ENCODE assay signal across 13 cellular contexts in the genomic region with DNA sequence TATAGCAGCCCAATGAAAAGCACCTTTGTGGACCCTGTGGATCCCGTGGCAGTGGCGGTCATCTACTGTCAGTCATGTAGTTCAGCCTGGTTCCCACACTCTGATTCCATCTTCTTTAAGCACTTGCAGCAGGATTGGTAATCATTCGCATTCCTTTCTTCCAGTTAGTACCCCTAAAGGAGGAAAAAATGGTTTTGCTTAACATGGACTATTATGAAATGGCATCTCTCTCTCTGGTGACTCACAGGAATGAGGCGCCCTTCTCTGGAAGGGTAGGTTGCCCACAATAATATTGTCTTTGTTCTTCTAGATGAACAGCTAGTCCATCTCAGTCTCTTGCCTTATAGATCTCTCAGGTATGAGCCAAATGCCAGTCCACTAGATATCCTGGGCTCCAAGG.
DNase-seq lines count a peak whose midpoint lies in the region; FAIRE-seq and TF ChIP-seq lines count a peak whose summit lies in the region.
"Had no signal": no experiment of that assay in that cellular context is flagged by ENCODE, and none has a peak within 500 bp of the region (broad histone marks: within the 10 kb centered on the region; RNA-seq: fewer than 3 reads in every experiment).

No MANE protein-coding gene starts in this region.

- intact Hi-C loops in tibial artery (cut with DNase I; ENCODE audit: low total_unique reads) = no loop called here
- intact Hi-C loops in posterior cingulate gyrus (cut with DNase I) = no loop called here

- H3K4me3 ChIP-seq in tibial artery = no peak overlapping the region
- H3K4me3 ChIP-seq: right lobe of liver had no signal

- DNase-seq in HCEC 1CT (peak; percentile 81), amniotic stem cell (lab: John Stamatoyannopoulos, UW) (peak; percentile 65), fibroblast of the conjunctiva (ENCODE audit: low read depth) (peak; percentile 27), tibial artery (no peak), posterior cingulate gyrus (no peak), GM19239 (ENCODE audit: insufficient read length, low spot score) (no peak)
- DNase-seq in stimulated activated CD4-positive, alpha-beta T cell treated with anti-CD3 and anti-CD28 coated beads, Interleukin-4, amount 100 ng/mL, for 4 hours = no peak
- DNase-seq: activated naive CD4-positive, alpha-beta T cell treated with anti-CD3 and anti-CD28 coated beads, Interleukin-2, amount 10 ng/mL, durations not matched to agents 7 days and 5 days; naive B cell; NCI-H1436 treated with DMSO at 0.1 percent for 48 hours; NCI-H774; right lobe of liver had no signal

- H3K36me3 ChIP-seq in tibial artery = no peaks in the 10 kb centered on the region
- H3K36me3 ChIP-seq: right lobe of liver had no signal

- H3K4me1 ChIP-seq in tibial artery = peaks cover 0 to 58% (median 27%) of the 10 kb centered on the region in 4 donors
- H3K4me1 ChIP-seq: right lobe of liver had no signal

- no peak for TF ChIP-seq CTCF in tibial artery (IDR thresholded peaks at IDR 0.05)

- H3K27ac ChIP-seq in tibial artery = peak overlapping the region; percentile 68 to 72
- H3K27ac ChIP-seq: right lobe of liver had no signal

- no peaks in the 10 kb centered on the region for H3K27me3 ChIP-seq in tibial artery
- H3K27me3 ChIP-seq: right lobe of liver had no signal

- no peaks in the 10 kb centered on the region for H3K9me3 ChIP-seq in tibial artery
- H3K9me3 ChIP-seq: right lobe of liver had no signal

- FAIRE-seq in GM19239 (lab: Jason Lieb, UNC) = no peak
- FAIRE-seq: H1 had no signal

Comparison
In these comparisons a context has a peak if more than half of its experiments do, and no peak if none do; other contexts are left out.
1. DNase-seq: peak in HCEC 1CT (single experiment), amniotic stem cell (single experiment) and fibroblast of the conjunctiva (single experiment); none in tibial artery (0 of 2), stimulated activated CD4-positive, alpha-beta T cell treated with anti-CD3 and anti-CD28 coated beads, Interleukin-4, amount 100 ng/mL, for 4 hours (0 of 2), posterior cingulate gyrus (0 of 10) and GM19239 (single experiment).